Comparison of ENCODE assay signal across 26 cellular contexts in the genomic region with DNA sequence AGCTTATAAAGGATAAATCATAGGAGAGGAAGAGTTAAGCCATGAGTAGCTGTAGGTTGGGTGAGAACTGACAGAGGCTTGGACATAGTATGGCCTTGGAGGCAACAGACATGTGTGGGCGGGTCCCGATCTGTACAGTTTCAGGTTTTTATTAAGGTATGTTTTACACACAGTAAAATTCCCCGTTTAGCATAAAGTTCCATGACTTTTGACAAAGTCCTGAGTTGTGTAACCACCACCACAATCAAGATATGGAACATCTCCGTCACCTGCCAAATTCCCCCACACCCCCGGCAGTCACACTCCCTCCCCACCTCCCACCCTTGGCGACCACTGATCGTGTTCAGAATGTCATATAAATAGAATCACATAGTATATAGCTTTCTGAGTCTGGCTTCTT.
A peak's percentile ranks its signal among the peaks of the same experiment; 100 is the strongest.
DNase-seq lines count a peak whose midpoint lies in the region; ATAC-seq, FAIRE-seq and TF ChIP-seq lines count a peak whose summit lies in the region.
"Had no signal": no experiment of that assay in that cellular context is flagged by ENCODE, and none has a peak within 500 bp of the region (broad histone marks: within the 10 kb centered on the region; RNA-seq: fewer than 3 reads in every experiment).

No MANE protein-coding gene starts in this region.

- H3K4me3 Mint-ChIP-seq in activated T-helper 17 cell treated with anti-CD3 and anti-CD28 coated beads, Interleukin-2, amount 50 U/mL, for 72 hours: no peak overlapping the region
- H3K4me3 Mint-ChIP-seq: effector memory CD8-positive, alpha-beta T cell; IgD-negative memory B cell; nephron progenitor cell; stimulated activated effector memory CD8-positive, alpha-beta T cell treated with anti-CD3 and anti-CD28 coated beads, Interleukin-12 subunit alpha, Interleukin-12 subunit beta, amount 100 ng/mL, for 72 hours; T-helper 1 cell treated with Interleukin-12 subunit alpha and Interleukin-12 subunit beta and Interleukin-4 antibody, amounts not matched to agents 30 μg/mL and 1 μg/mL, for 36 hours had no signal

- CTCF ChIA-PET in GM10248 (lab: Yijun Ruan, JAX): no interaction called here

- FAIRE-seq in HTR-8/SVneo (lab: Jason Lieb, UNC): no peak
- FAIRE-seq: H1 had no signal

- no peaks in the 10 kb centered on the region for H3K36me3 Mint-ChIP-seq in activated T-helper 17 cell treated with anti-CD3 and anti-CD28 coated beads, Interleukin-2, amount 50 U/mL, for 72 hours (ENCODE audit: low read depth)
- H3K36me3 Mint-ChIP-seq: IgD-negative memory B cell; stimulated activated effector memory CD8-positive, alpha-beta T cell treated with anti-CD3 and anti-CD28 coated beads, Interleukin-12 subunit alpha, Interleukin-12 subunit beta, amount 100 ng/mL, for 72 hours had no signal

- DNase-seq in GM10248 (ENCODE audit: extremely low spot score) (peak; percentile 59), GM13976 (ENCODE audit: low spot score) (peak; percentile 69), cerebellum (ENCODE audit: low spot score) (no peak), HTR-8/SVneo (ENCODE audit: insufficient read length, low spot score) (no peak)
- DNase-seq: activated CD4-positive, alpha-beta T cell treated with anti-CD3 and anti-CD28 coated beads, Interleukin-2, amount 50 U/mL, for 4 hours; activated gamma-delta T cell; colonic mucosa; effector memory CD8-positive, alpha-beta T cell; EL; foreskin melanocyte; left ventricle myocardium superior; NCI-H1105 treated with DMSO at 0.1 percent for 48 hours; NCI-H524; nephron progenitor cell; RPMI8226; thyroid gland had no signal

- H3K27ac Mint-ChIP-seq in activated T-helper 17 cell treated with anti-CD3 and anti-CD28 coated beads, Interleukin-2, amount 50 U/mL, for 72 hours: no peak overlapping the region
- H3K27ac Mint-ChIP-seq: effector memory CD8-positive, alpha-beta T cell; IgD-negative memory B cell; nephron progenitor cell; stimulated activated effector memory CD8-positive, alpha-beta T cell treated with anti-CD3 and anti-CD28 coated beads, Interleukin-12 subunit alpha, Interleukin-12 subunit beta, amount 100 ng/mL, for 72 hours; T-helper 1 cell treated with Interleukin-12 subunit alpha and Interleukin-12 subunit beta and Interleukin-4 antibody, amounts not matched to agents 30 μg/mL and 1 μg/mL, for 36 hours had no signal

- ATAC-seq in HG02588 (IDR thresholded peaks at IDR 0.05; ENCODE audit: unreplicated experiment) (peak; percentile 59), GM21717 (IDR thresholded peaks at IDR 0.05; ENCODE audit: unreplicated experiment) (no peak), HG03571 (IDR thresholded peaks at IDR 0.05; ENCODE audit: unreplicated experiment) (no peak)
- ATAC-seq in activated T-helper 17 cell treated with anti-CD3 and anti-CD28 coated beads, Interleukin-2, amount 50 U/mL, for 72 hours (replicated peaks): peak; percentile 35
- ATAC-seq: effector memory CD8-positive, alpha-beta T cell; esophagus mucosa; left ventricle myocardium superior; sciatic nerve; stimulated activated effector memory CD8-positive, alpha-beta T cell treated with anti-CD3 and anti-CD28 coated beads, Interleukin-12 subunit alpha, Interleukin-12 subunit beta, amount 100 ng/mL, for 72 hours had no signal

- in situ Hi-C loops in GM13976 (cut with MboI; ENCODE audit: low sequenced_read_pairs, unreplicated experiment): no loop called here

- peaks cover 36% of the 10 kb centered on the region for H3K27me3 Mint-ChIP-seq in activated T-helper 17 cell treated with anti-CD3 and anti-CD28 coated beads, Interleukin-2, amount 50 U/mL, for 72 hours

- POLR2A ChIA-PET in GM10248 (lab: Yijun Ruan, JAX): no interaction called here

- peaks cover 11% of the 10 kb centered on the region for H3K9me3 Mint-ChIP-seq in activated T-helper 17 cell treated with anti-CD3 and anti-CD28 coated beads, Interleukin-2, amount 50 U/mL, for 72 hours
- H3K9me3 Mint-ChIP-seq: stimulated activated effector memory CD8-positive, alpha-beta T cell treated with anti-CD3 and anti-CD28 coated beads, Interleukin-12 subunit alpha, Interleukin-12 subunit beta, amount 100 ng/mL, for 72 hours had no signal

- no peaks in the 10 kb centered on the region for H3K4me1 Mint-ChIP-seq in activated T-helper 17 cell treated with anti-CD3 and anti-CD28 coated beads, Interleukin-2, amount 50 U/mL, for 72 hours
- H3K4me1 Mint-ChIP-seq: nephron progenitor cell; stimulated activated effector memory CD8-positive, alpha-beta T cell treated with anti-CD3 and anti-CD28 coated beads, Interleukin-12 subunit alpha, Interleukin-12 subunit beta, amount 100 ng/mL, for 72 hours had no signal

- TF ChIP-seq CTCF in GM10248 (IDR thresholded peaks at IDR 0.05; ENCODE audit: control extremely low read depth, extremely low read depth, low read depth, missing control alignments) (no peak), GM13976 (IDR thresholded peaks at IDR 0.05; ENCODE audit: borderline replicate concordance, control extremely low read depth, extremely low read depth, insufficient read depth, missing control alignments) (no peak)

Comparison
In these comparisons a context has a peak if more than half of its experiments do, and no peak if none do; other contexts are left out.
1. DNase-seq: peak in GM10248 (single experiment) and GM13976 (single experiment); none in cerebellum (single experiment) and HTR-8/SVneo (single experiment).
2. ATAC-seq: peak in HG02588 (single experiment) and activated T-helper 17 cell treated with anti-CD3 and anti-CD28 coated beads, Interleukin-2, amount 50 U/mL, for 72 hours (single experiment); none in GM21717 (single experiment) and HG03571 (single experiment).